Comparison of ENCODE assay signal across 2 cellular contexts in the genomic region with DNA sequence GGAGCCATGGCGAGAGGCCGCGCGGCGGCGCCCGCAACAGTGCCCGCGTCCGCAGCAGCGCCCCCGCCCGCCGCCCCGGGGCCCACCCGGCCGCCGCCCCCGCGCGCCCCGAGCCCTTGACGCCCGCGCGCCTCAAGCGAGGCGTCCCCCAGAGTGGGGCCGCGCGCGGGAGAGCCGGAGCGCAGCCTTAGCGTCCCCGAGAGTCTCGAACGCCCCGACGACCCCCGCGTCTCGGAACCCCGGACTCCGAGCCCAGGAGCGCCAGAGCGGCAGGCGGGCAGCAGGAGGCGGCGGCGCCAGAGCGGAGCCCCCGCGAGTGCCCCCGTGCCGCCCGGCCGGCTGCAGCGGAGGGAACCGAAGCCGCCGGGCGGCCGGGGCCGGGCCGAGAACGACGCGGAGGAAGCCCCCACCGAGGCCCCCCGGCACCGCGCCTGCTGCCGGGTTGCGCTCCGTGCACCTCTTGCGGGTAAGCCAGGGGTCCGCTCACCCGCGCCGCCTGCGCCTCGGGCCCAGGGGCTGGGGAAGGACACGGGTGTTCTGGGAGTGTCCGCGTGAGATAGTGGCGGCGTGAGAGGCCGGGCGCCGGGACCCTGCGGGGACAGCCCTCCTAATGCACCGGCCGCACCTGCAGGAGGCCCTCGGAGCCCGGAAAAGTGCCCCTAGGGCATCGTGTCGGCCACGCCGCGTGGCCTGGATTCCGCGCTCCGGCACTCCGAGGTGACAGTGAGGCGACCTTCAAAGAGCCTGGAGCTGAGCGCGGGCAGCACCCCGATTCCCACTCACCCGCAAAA.
TF ChIP-seq lines count a peak whose summit lies in the region.

No MANE protein-coding gene starts in this region.

TF ChIP-seq in SK-N-SH, 30 proteins besides CTCF, POLR2A, EP300 and RAD21:
- TF ChIP-seq MXI1 (IDR thresholded peaks at IDR 0.05; ENCODE audit: low read depth, low read length): peak; percentile 53; the same call in 1 of the 2 replicates
- TF ChIP-seq SMC3 (IDR thresholded peaks at IDR 0.05; ENCODE audit: low read depth, low read length): no peak
- TF ChIP-seq TEAD4 (IDR thresholded peaks at IDR 0.05; ENCODE audit: borderline replicate concordance, insufficient read depth): no peak
- TF ChIP-seq GABPA (IDR thresholded peaks at IDR 0.05; ENCODE audit: low read depth): no peak
- TF ChIP-seq, protein P1, sequence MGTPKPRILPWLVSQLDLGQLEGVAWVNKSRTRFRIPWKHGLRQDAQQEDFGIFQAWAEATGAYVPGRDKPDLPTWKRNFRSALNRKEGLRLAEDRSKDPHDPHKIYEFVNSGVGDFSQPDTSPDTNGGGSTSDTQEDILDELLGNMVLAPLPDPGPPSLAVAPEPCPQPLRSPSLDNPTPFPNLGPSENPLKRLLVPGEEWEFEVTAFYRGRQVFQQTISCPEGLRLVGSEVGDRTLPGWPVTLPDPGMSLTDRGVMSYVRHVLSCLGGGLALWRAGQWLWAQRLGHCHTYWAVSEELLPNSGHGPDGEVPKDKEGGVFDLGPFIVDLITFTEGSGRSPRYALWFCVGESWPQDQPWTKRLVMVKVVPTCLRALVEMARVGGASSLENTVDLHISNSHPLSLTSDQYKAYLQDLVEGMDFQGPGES (IDR thresholded peaks at IDR 0.05; ENCODE audit: low read depth, low read length): no peak
- TF ChIP-seq, protein P2, sequence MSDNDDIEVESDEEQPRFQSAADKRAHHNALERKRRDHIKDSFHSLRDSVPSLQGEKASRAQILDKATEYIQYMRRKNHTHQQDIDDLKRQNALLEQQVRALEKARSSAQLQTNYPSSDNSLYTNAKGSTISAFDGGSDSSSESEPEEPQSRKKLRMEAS (IDR thresholded peaks at IDR 0.05; ENCODE audit: low read depth): peak; percentile 75

TF ChIP-seq in K562, 482 proteins besides CTCF, POLR2A, EP300 and RAD21 (continues in another document):
- no peak for TF ChIP-seq IRF2 (CRISPR knock-in tag; IDR thresholded peaks at IDR 0.05)
- TF ChIP-seq RFX7 (CRISPR knock-in tag; IDR thresholded peaks at IDR 0.05): no peak
- TF ChIP-seq ZNF253 (CRISPR knock-in tag; conservative IDR thresholded peaks at IDR 0.05): no peak
- TF ChIP-seq, protein P3, sequence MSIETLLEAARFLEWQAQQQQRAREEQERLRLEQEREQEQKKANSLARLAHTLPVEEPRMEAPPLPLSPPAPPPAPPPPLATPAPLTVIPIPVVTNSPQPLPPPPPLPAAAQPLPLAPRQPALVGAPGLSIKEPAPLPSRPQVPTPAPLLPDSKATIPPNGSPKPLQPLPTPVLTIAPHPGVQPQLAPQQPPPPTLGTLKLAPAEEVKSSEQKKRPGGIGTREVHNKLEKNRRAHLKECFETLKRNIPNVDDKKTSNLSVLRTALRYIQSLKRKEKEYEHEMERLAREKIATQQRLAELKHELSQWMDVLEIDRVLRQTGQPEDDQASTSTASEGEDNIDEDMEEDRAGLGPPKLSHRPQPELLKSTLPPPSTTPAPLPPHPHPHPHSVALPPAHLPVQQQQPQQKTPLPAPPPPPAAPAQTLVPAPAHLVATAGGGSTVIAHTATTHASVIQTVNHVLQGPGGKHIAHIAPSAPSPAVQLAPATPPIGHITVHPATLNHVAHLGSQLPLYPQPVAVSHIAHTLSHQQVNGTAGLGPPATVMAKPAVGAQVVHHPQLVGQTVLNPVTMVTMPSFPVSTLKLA (conservative IDR thresholded peaks at IDR 0.05): 0 out of 4 replicates have a peak, but pooled peaks of 1 of the 2 experiments have one; percentile 28
- TF ChIP-seq CHD4 (IDR thresholded peaks at IDR 0.05; ENCODE audit: insufficient read depth, insufficient replicate concordance, low read depth, low read length, poor library complexity, severe bottlenecking): peak; percentile 41
- TF ChIP-seq, protein P4, sequence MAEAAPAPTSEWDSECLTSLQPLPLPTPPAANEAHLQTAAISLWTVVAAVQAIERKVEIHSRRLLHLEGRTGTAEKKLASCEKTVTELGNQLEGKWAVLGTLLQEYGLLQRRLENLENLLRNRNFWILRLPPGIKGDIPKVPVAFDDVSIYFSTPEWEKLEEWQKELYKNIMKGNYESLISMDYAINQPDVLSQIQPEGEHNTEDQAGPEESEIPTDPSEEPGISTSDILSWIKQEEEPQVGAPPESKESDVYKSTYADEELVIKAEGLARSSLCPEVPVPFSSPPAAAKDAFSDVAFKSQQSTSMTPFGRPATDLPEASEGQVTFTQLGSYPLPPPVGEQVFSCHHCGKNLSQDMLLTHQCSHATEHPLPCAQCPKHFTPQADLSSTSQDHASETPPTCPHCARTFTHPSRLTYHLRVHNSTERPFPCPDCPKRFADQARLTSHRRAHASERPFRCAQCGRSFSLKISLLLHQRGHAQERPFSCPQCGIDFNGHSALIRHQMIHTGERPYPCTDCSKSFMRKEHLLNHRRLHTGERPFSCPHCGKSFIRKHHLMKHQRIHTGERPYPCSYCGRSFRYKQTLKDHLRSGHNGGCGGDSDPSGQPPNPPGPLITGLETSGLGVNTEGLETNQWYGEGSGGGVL (CRISPR knock-in tag; IDR thresholded peaks at IDR 0.05): no peak
- TF ChIP-seq CEBPG (CRISPR knock-in tag; IDR thresholded peaks at IDR 0.05): 0 out of 2 replicates have a peak, but pooled peaks have one; percentile 21
- TF ChIP-seq CEBPG (tag; conservative IDR thresholded peaks at IDR 0.05 in 1 of 2, IDR thresholded peaks at IDR 0.05 in 1 of 2): no peak
- no peak for TF ChIP-seq ZNF668 (CRISPR knock-in tag; IDR thresholded peaks at IDR 0.05)
- TF ChIP-seq KDM2B (CRISPR knock-in tag; IDR thresholded peaks at IDR 0.05): peak; percentile 75; the same call in 1 of the 2 replicates
- no peak for TF ChIP-seq ETV6 (IDR thresholded peaks at IDR 0.05; ENCODE audit: borderline replicate concordance in 1 of 2, low read depth in 2 of 2, low read length in 1 of 2)
- TF ChIP-seq ETV6 (CRISPR knock-in tag; IDR thresholded peaks at IDR 0.05; ENCODE audit: borderline replicate concordance): no peak
- 0 out of 2 replicates have a peak, but pooled peaks have one; percentile 46 for TF ChIP-seq ZNF197 (CRISPR knock-in tag; IDR thresholded peaks at IDR 0.05; ENCODE audit: low read depth)
- TF ChIP-seq, protein P5, sequence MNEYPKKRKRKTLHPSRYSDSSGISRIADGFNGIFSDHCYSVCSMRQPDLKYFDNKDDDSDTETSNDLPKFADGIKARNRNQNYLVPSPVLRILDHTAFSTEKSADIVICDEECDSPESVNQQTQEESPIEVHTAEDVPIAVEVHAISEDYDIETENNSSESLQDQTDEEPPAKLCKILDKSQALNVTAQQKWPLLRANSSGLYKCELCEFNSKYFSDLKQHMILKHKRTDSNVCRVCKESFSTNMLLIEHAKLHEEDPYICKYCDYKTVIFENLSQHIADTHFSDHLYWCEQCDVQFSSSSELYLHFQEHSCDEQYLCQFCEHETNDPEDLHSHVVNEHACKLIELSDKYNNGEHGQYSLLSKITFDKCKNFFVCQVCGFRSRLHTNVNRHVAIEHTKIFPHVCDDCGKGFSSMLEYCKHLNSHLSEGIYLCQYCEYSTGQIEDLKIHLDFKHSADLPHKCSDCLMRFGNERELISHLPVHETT (CRISPR knock-in tag; conservative IDR thresholded peaks at IDR 0.05 in 1 of 2, IDR thresholded peaks at IDR 0.05 in 1 of 2): 0 out of 4 replicates have a peak, but pooled peaks of 1 of the 2 experiments have one; percentile 17
- TF ChIP-seq, protein P6, sequence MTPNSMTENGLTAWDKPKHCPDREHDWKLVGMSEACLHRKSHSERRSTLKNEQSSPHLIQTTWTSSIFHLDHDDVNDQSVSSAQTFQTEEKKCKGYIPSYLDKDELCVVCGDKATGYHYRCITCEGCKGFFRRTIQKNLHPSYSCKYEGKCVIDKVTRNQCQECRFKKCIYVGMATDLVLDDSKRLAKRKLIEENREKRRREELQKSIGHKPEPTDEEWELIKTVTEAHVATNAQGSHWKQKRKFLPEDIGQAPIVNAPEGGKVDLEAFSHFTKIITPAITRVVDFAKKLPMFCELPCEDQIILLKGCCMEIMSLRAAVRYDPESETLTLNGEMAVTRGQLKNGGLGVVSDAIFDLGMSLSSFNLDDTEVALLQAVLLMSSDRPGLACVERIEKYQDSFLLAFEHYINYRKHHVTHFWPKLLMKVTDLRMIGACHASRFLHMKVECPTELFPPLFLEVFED (CRISPR knock-in tag; conservative IDR thresholded peaks at IDR 0.05): no peak
- TF ChIP-seq HMGN3 (IDR thresholded peaks at IDR 0.05; ENCODE audit: borderline replicate concordance, extremely low read depth, insufficient read length, low read depth, low read length): peak; percentile 49
- 0 out of 2 replicates have a peak, but pooled peaks have one; percentile 44 for TF ChIP-seq HNRNPL (IDR thresholded peaks at IDR 0.05; ENCODE audit: low read depth, low read length)
- TF ChIP-seq, protein P7, sequence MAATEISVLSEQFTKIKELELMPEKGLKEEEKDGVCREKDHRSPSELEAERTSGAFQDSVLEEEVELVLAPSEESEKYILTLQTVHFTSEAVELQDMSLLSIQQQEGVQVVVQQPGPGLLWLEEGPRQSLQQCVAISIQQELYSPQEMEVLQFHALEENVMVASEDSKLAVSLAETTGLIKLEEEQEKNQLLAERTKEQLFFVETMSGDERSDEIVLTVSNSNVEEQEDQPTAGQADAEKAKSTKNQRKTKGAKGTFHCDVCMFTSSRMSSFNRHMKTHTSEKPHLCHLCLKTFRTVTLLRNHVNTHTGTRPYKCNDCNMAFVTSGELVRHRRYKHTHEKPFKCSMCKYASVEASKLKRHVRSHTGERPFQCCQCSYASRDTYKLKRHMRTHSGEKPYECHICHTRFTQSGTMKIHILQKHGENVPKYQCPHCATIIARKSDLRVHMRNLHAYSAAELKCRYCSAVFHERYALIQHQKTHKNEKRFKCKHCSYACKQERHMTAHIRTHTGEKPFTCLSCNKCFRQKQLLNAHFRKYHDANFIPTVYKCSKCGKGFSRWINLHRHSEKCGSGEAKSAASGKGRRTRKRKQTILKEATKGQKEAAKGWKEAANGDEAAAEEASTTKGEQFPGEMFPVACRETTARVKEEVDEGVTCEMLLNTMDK (IDR thresholded peaks at IDR 0.05; ENCODE audit: borderline replicate concordance, insufficient read depth, low read depth, low read length, poor library complexity, severe bottlenecking): peak; percentile 24
- no peak for TF ChIP-seq ZNF507 (tag; conservative IDR thresholded peaks at IDR 0.05)
- peak; percentile 56 to 70; a peak in 2 of 4 replicates for TF ChIP-seq NONO (IDR thresholded peaks at IDR 0.05; ENCODE audit: low read depth in 2 of 2, low read length in 1 of 2)
- TF ChIP-seq, protein P8, sequence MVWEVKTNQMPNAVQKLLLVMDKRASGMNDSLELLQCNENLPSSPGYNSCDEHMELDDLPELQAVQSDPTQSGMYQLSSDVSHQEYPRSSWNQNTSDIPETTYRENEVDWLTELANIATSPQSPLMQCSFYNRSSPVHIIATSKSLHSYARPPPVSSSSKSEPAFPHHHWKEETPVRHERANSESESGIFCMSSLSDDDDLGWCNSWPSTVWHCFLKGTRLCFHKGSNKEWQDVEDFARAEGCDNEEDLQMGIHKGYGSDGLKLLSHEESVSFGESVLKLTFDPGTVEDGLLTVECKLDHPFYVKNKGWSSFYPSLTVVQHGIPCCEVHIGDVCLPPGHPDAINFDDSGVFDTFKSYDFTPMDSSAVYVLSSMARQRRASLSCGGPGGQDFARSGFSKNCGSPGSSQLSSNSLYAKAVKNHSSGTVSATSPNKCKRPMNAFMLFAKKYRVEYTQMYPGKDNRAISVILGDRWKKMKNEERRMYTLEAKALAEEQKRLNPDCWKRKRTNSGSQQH (CRISPR knock-in tag; IDR thresholded peaks at IDR 0.05): no peak
- TF ChIP-seq ZNF431 (CRISPR knock-in tag; IDR thresholded peaks at IDR 0.05): peak; percentile 68
- TF ChIP-seq, protein P9, sequence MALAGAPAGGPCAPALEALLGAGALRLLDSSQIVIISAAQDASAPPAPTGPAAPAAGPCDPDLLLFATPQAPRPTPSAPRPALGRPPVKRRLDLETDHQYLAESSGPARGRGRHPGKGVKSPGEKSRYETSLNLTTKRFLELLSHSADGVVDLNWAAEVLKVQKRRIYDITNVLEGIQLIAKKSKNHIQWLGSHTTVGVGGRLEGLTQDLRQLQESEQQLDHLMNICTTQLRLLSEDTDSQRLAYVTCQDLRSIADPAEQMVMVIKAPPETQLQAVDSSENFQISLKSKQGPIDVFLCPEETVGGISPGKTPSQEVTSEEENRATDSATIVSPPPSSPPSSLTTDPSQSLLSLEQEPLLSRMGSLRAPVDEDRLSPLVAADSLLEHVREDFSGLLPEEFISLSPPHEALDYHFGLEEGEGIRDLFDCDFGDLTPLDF (CRISPR knock-in tag; IDR thresholded peaks at IDR 0.05): no peak
- TF ChIP-seq, protein P10, sequence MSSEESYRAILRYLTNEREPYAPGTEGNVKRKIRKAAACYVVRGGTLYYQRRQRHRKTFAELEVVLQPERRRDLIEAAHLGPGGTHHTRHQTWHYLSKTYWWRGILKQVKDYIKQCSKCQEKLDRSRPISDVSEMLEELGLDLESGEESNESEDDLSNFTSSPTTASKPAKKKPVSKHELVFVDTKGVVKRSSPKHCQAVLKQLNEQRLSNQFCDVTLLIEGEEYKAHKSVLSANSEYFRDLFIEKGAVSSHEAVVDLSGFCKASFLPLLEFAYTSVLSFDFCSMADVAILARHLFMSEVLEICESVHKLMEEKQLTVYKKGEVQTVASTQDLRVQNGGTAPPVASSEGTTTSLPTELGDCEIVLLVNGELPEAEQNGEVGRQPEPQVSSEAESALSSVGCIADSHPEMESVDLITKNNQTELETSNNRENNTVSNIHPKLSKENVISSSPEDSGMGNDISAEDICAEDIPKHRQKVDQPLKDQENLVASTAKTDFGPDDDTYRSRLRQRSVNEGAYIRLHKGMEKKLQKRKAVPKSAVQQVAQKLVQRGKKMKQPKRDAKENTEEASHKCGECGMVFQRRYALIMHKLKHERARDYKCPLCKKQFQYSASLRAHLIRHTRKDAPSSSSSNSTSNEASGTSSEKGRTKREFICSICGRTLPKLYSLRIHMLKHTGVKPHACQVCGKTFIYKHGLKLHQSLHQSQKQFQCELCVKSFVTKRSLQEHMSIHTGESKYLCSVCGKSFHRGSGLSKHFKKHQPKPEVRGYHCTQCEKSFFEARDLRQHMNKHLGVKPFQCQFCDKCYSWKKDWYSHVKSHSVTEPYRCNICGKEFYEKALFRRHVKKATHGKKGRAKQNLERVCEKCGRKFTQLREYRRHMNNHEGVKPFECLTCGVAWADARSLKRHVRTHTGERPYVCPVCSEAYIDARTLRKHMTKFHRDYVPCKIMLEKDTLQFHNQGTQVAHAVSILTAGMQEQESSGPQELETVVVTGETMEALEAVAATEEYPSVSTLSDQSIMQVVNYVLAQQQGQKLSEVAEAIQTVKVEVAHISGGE (CRISPR knock-in tag; IDR thresholded peaks at IDR 0.05): peak in 1 of 3 experiments; percentile 52; a peak in 1 of 6 replicates
- TF ChIP-seq, protein P11, sequence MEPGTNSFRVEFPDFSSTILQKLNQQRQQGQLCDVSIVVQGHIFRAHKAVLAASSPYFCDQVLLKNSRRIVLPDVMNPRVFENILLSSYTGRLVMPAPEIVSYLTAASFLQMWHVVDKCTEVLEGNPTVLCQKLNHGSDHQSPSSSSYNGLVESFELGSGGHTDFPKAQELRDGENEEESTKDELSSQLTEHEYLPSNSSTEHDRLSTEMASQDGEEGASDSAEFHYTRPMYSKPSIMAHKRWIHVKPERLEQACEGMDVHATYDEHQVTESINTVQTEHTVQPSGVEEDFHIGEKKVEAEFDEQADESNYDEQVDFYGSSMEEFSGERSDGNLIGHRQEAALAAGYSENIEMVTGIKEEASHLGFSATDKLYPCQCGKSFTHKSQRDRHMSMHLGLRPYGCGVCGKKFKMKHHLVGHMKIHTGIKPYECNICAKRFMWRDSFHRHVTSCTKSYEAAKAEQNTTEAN (CRISPR knock-in tag; IDR thresholded peaks at IDR 0.05): no peak
